In the genomic region with DNA sequence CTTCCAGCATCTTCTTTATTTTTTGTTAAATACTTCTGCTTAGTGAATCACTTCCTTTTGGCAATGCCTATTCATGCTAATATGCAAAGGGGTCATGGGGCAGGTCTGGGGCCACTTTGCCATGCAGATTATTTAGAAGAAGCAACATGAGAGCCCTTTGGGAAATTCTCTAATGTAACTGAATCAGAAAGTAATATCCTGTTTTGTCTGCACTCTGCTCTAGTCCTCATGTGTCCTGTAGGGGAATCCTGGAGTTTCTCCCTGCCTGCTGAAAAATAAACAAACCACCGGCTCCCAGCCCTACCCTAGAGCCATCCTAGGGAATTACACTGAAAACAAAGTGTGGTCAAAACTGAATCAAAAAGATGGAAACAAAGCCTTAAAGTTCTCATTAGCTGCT, we compare ENCODE assay signal across 16 cellular contexts.
A peak's percentile ranks its signal among the peaks of the same experiment; 100 is the strongest.
DNase-seq lines count a peak whose midpoint lies in the region; TF ChIP-seq lines count a peak whose summit lies in the region.
"Had no signal": no experiment of that assay in that cellular context is flagged by ENCODE, and none has a peak within 500 bp of the region (broad histone marks: within the 10 kb centered on the region; RNA-seq: fewer than 3 reads in every experiment).

No MANE protein-coding gene starts in this region.

- CTCF ChIA-PET in BJ (lab: Yijun Ruan, JAX) = no interaction called here

- no peaks in the 10 kb centered on the region for H3K36me3 ChIP-seq in BJ (ENCODE audit: control insufficient read depth, insufficient read depth, low read length)
- H3K36me3 ChIP-seq: suprapubic skin had no signal

- no peaks in the 10 kb centered on the region for H3K27me3 ChIP-seq in BJ (ENCODE audit: control insufficient read depth, insufficient read depth, low read length)
- H3K27me3 ChIP-seq: suprapubic skin had no signal

- POLR2A ChIA-PET in BJ (lab: Charles Lee) = no interaction called here

- TF ChIP-seq CTCF in BJ (IDR thresholded peaks at IDR 0.05; ENCODE audit: insufficient read depth, low read depth, low read length) = peak; percentile 51

- H3K4me3 ChIP-seq in BJ (ENCODE audit: low read depth, low read length) = no peak overlapping the region
- H3K4me3 ChIP-seq: GM12878, K562, suprapubic skin had no signal

- DNase-seq in BJ (ENCODE audit: low read depth) (no peak), HS-5 (ENCODE audit: low read depth) (peak; percentile 26), brain pericyte (ENCODE audit: low read depth, low spot score) (peak; percentile 65), iPS-NIHi7 (ENCODE audit: extremely low spot score) (peak; percentile 57), COLO668 (lab: John Stamatoyannopoulos, UW; ENCODE audit: unreplicated experiment) (no peak), NAMALWA (ENCODE audit: low spot score) (no peak), amniotic stem cell (lab: John Stamatoyannopoulos, UW) (no peak), inferior parietal cortex (ENCODE audit: extremely low spot score) (no peak)
- DNase-seq: activated CD4-positive, alpha-beta memory T cell treated with anti-CD3 and anti-CD28 coated beads, Interleukin-2, amount 10 ng/mL, durations not matched to agents 7 days and 5 days; activated naive CD4-positive, alpha-beta T cell treated with anti-CD3 and anti-CD28 coated beads, Interleukin-2, amount 50 U/mL, for 16 hours; effector CD4-positive, alpha-beta T cell; NCI-H2029 treated with DMSO at 0.1 percent for 48 hours; T-helper 2 cell had no signal

Comparison
In these comparisons a context has a peak if more than half of its experiments do, and no peak if none do; other contexts are left out.
1. DNase-seq: peak in HS-5 (single experiment), brain pericyte (single experiment) and iPS-NIHi7 (single experiment); none in BJ (single experiment), COLO668 (single experiment), NAMALWA (single experiment), amniotic stem cell (single experiment) and inferior parietal cortex (single experiment).